ENCODE assay signal across 8 cellular contexts in the genomic region with DNA sequence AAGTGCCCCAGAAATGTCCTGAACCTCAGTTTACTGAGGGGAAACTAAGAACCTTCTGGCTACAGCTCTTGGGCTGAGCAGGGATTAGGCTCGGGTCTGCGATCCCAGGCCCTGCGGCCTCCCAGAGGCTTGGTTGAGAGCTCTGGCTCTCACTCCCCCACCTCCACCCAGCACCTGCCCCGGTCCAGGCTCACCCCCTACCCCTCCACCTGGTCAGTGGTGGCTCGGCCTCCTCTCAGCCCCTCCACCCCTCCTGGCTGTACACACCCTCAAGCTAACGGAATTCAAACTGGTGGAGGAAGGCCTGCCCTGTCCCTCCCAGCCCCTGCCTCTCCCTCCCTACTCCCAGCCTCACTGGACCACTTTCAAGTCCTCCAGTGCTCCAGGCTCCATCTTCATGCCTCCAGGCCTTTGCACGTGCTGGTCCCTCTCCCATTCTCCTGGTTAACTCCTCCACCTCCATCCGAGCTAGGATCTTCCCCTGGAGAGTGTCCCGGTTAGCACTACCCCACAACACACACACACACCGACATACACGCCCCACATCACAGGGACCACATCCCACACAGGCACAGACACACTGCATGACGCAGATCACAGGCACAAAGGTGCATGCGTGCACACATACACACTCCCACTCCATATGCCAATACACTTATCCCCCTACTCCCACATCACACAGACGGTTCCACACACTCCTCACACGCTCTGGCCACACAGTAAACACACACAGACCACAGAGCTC.
DNase-seq lines count a peak whose midpoint lies in the region; ATAC-seq and TF ChIP-seq lines count a peak whose summit lies in the region.

No MANE protein-coding gene starts in this region.

- no peaks in the 10 kb centered on the region for H3K9me3 Mint-ChIP-seq in activated CD4-positive, alpha-beta T cell treated with anti-CD3 and anti-CD28 coated beads, Interleukin-2, amount 10 ng/mL, durations not matched to agents 24 days and 14 days
- H3K9me3 Mint-ChIP-seq in natural killer cell treated with Interleukin-12 subunit alpha and Interleukin-12 subunit beta and Interleukin-15 and Interleukin-18, amount 100 ng/mL, for 72 hours: no peaks in the 10 kb centered on the region

- peak overlapping the region; percentile 72; the same call in 1 of the 2 replicates for H3K9ac ChIP-seq in DND-41 (ENCODE audit: low read depth, low read length)

- intact Hi-C loops in activated CD4-positive, alpha-beta T cell treated with anti-CD3 and anti-CD28 coated beads, Interleukin-2, amount 10 ng/mL, durations not matched to agents 24 days and 14 days (cut with micrococcal nuclease): loop anchor here (2.0 to 5.0 kb wide), 2 partner anchors 313 to 348 kb away; no protein-coding TSS in a partner anchor
- intact Hi-C loops in upper lobe of right lung (cut with DNase I): loop anchor here (10.0 kb wide), 1 partner anchor 305 kb away; no protein-coding TSS in a partner anchor

- peak overlapping the region; percentile 92 for H3K4me3 Mint-ChIP-seq in activated CD4-positive, alpha-beta T cell treated with anti-CD3 and anti-CD28 coated beads, Interleukin-2, amount 10 ng/mL, durations not matched to agents 24 days and 14 days
- peak overlapping the region; percentile 78 for H3K4me3 Mint-ChIP-seq in natural killer cell treated with Interleukin-12 subunit alpha and Interleukin-12 subunit beta and Interleukin-15 and Interleukin-18, amount 100 ng/mL, for 72 hours

- H3K4me1 Mint-ChIP-seq in activated CD4-positive, alpha-beta T cell treated with anti-CD3 and anti-CD28 coated beads, Interleukin-2, amount 10 ng/mL, durations not matched to agents 24 days and 14 days: peaks cover 60% of the 10 kb centered on the region
- H3K4me1 Mint-ChIP-seq in natural killer cell treated with Interleukin-12 subunit alpha and Interleukin-12 subunit beta and Interleukin-15 and Interleukin-18, amount 100 ng/mL, for 72 hours (ENCODE audit: low read depth in 2 of 2): peaks cover 25 to 33% of the 10 kb centered on the region in 2 donors

- TF ChIP-seq CTCF in DND-41 (IDR thresholded peaks at IDR 0.05; ENCODE audit: borderline replicate concordance, extremely low read depth, low read length, poor library complexity, severe bottlenecking) (no peak), upper lobe of right lung (IDR thresholded peaks at IDR 0.05) (no peak)

- no peaks in the 10 kb centered on the region for H3K79me2 ChIP-seq in DND-41 (ENCODE audit: insufficient read depth, low read length)

- H3K27me3 ChIP-seq in DND-41 (ENCODE audit: insufficient read depth, low read length, poor library complexity) (peaks cover 10% of the 10 kb centered on the region), upper lobe of right lung (no peaks in the 10 kb centered on the region)
- no peaks in the 10 kb centered on the region for H3K27me3 ChIP-seq in effector memory CD4-positive, alpha-beta T cell (replicated peaks; ENCODE audit: control insufficient read depth, insufficient read depth, low read length, poor library complexity, severe bottlenecking)

- peak overlapping the region; percentile 26; the same call in 1 of the 2 replicates for H3K27ac ChIP-seq in DND-41 (ENCODE audit: low read length)
- peak overlapping the region; percentile 98 for H3K27ac ChIP-seq in effector memory CD4-positive, alpha-beta T cell (ENCODE audit: insufficient read depth, low read length, poor library complexity, severe bottlenecking)
- peak overlapping the region; percentile 98 for H3K27ac ChIP-seq in upper lobe of right lung

- peaks cover 42% of the 10 kb centered on the region for H3K36me3 Mint-ChIP-seq in activated CD4-positive, alpha-beta T cell treated with anti-CD3 and anti-CD28 coated beads, Interleukin-2, amount 10 ng/mL, durations not matched to agents 24 days and 14 days (ENCODE audit: low read depth)
- H3K36me3 Mint-ChIP-seq in natural killer cell treated with Interleukin-12 subunit alpha and Interleukin-12 subunit beta and Interleukin-15 and Interleukin-18, amount 100 ng/mL, for 72 hours: no peaks in the 10 kb centered on the region

- peak overlapping the region; percentile 96 for H3K27ac Mint-ChIP-seq in activated CD4-positive, alpha-beta T cell treated with anti-CD3 and anti-CD28 coated beads, Interleukin-2, amount 10 ng/mL, durations not matched to agents 24 days and 14 days
- H3K27ac Mint-ChIP-seq in natural killer cell treated with Interleukin-12 subunit alpha and Interleukin-12 subunit beta and Interleukin-15 and Interleukin-18, amount 100 ng/mL, for 72 hours: peak overlapping the region; percentile 63 to 96

- H3K36me3 ChIP-seq in DND-41 (ENCODE audit: insufficient read depth, low read length): no peaks in the 10 kb centered on the region
- H3K36me3 ChIP-seq in effector memory CD4-positive, alpha-beta T cell (ENCODE audit: control insufficient read depth, insufficient read depth, low read length): no peaks in the 10 kb centered on the region
- peaks cover 9% of the 10 kb centered on the region for H3K36me3 ChIP-seq in upper lobe of right lung

- ATAC-seq in DND-41 (ENCODE audit: insufficient read depth, low read depth) (no peak), upper lobe of right lung (no peak)
- ATAC-seq in natural killer cell treated with Interleukin-12 subunit alpha and Interleukin-12 subunit beta and Interleukin-15 and Interleukin-18, amount 100 ng/mL, for 72 hours: no peak

- peaks cover 24% of the 10 kb centered on the region for H3K4me1 ChIP-seq in DND-41 (ENCODE audit: insufficient read depth, low read length)
- H3K4me1 ChIP-seq in effector memory CD4-positive, alpha-beta T cell (ENCODE audit: control insufficient read depth, insufficient read depth, low read length, poor library complexity, severe bottlenecking): peaks cover 46% of the 10 kb centered on the region
- peaks cover 60% of the 10 kb centered on the region for H3K4me1 ChIP-seq in upper lobe of right lung

- H3K4me3 ChIP-seq in DND-41 (ENCODE audit: low read depth in 1 of 2, low read length in 2 of 2): peak overlapping the region in 1 of 2 experiments; percentile 20; a peak in 1 of 4 replicates
- peak overlapping the region; percentile 54 for H3K4me3 ChIP-seq in effector memory CD4-positive, alpha-beta T cell (ENCODE audit: insufficient read depth, low read depth, low read length, poor library complexity, severe bottlenecking)
- H3K4me3 ChIP-seq in upper lobe of right lung: peak overlapping the region; percentile 53

- H4K20me1 ChIP-seq in DND-41 (ENCODE audit: insufficient read depth, low read length): peaks cover 5% of the 10 kb centered on the region; the same call in 1 of the 2 replicates

- DNase-seq in DND-41: peak; percentile 24
- DNase-seq in activated CD4-positive, alpha-beta T cell treated with anti-CD3 and anti-CD28 coated beads, Interleukin-2, amount 10 ng/mL, durations not matched to agents 24 days and 14 days: peak; percentile 89
- DNase-seq in effector memory CD4-positive, alpha-beta T cell: peak; percentile 58 to 71 (median 64)
- DNase-seq in natural killer cell treated with Interleukin-12 subunit alpha and Interleukin-12 subunit beta and Interleukin-15 and Interleukin-18, amount 100 ng/mL, for 72 hours (ENCODE audit: low spot score): no peak
- DNase-seq in upper lobe of right lung: no peak
- DNase-seq in NCI-H748 (lab: John Stamatoyannopoulos, UW; ENCODE audit: unreplicated experiment): no peak
- DNase-seq in AML-193 (lab: John Stamatoyannopoulos, UW): no peak
- DNase-seq in NCI-H128 (lab: John Stamatoyannopoulos, UW; ENCODE audit: unreplicated experiment): no peak

- H3K27me3 Mint-ChIP-seq in activated CD4-positive, alpha-beta T cell treated with anti-CD3 and anti-CD28 coated beads, Interleukin-2, amount 10 ng/mL, durations not matched to agents 24 days and 14 days: no peaks in the 10 kb centered on the region
- no peaks in the 10 kb centered on the region for H3K27me3 Mint-ChIP-seq in natural killer cell treated with Interleukin-12 subunit alpha and Interleukin-12 subunit beta and Interleukin-15 and Interleukin-18, amount 100 ng/mL, for 72 hours

- no peak overlapping the region for H2AFZ ChIP-seq in DND-41 (ENCODE audit: low read depth, low read length)

- H3K9me3 ChIP-seq in DND-41 (ENCODE audit: insufficient read depth, low read length, severe bottlenecking) (no peaks in the 10 kb centered on the region), upper lobe of right lung (no peaks in the 10 kb centered on the region)
- H3K9me3 ChIP-seq in effector memory CD4-positive, alpha-beta T cell (ENCODE audit: control insufficient read depth, low read length): no peaks in the 10 kb centered on the region

- H3K4me2 ChIP-seq in DND-41 (ENCODE audit: insufficient read depth, low read length): peak overlapping the region; percentile 66

Comparison
In these comparisons a context has a peak if more than half of its experiments do, and no peak if none do; other contexts are left out.
1. DNase-seq: peak in DND-41 (single experiment), activated CD4-positive, alpha-beta T cell treated with anti-CD3 and anti-CD28 coated beads, Interleukin-2, amount 10 ng/mL, durations not matched to agents 24 days and 14 days (single experiment) and effector memory CD4-positive, alpha-beta T cell (3 of 3); none in natural killer cell treated with Interleukin-12 subunit alpha and Interleukin-12 subunit beta and Interleukin-15 and Interleukin-18, amount 100 ng/mL, for 72 hours (single experiment), upper lobe of right lung (single experiment), NCI-H748 (single experiment), AML-193 (0 of 2) and NCI-H128 (single experiment).
2. H3K27ac ChIP-seq: peak in every context shown above with its lines; median percentile 98 in effector memory CD4-positive, alpha-beta T cell; 98 in upper lobe of right lung; 26 in DND-41.